ENCODE assay signal across 9 cellular contexts in the genomic region with DNA sequence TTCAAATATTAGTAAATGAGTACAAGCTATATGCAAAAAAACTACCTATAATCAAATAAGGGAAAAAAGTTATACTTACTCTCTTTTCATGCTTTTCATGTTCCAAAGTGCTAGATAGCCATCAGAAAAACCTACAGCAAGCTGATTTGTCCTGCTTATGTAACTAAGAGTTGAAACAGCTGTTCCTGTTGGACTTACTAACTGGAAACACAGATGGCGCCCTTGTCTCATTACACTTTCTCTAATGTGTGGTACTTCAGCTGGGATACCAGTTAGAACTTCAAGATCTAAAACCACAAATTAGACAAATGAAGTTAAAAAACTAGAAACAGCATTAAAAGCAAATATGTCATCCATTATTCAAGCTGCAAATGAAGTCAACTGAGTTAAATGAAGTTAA. TPM values are rescaled to one million over a fixed set of nuclear protein-coding genes. Genes with fewer than 3 reads are reported as not detected.
DNase-seq lines count a peak whose midpoint lies in the region; ATAC-seq and TF ChIP-seq lines count a peak whose summit lies in the region.
"Had no signal": no experiment of that assay in that cellular context is flagged by ENCODE, and none has a peak within 500 bp of the region (broad histone marks: within the 10 kb centered on the region; RNA-seq: fewer than 3 reads in every experiment).

No MANE protein-coding gene starts in this region.

- H3K36me3 ChIP-seq in SJCRH30 = peaks cover 70% of the 10 kb centered on the region

- H3K4me3 ChIP-seq in SJCRH30 = no peak overlapping the region
- H3K4me3 ChIP-seq in fibroblast of villous mesenchyme (ENCODE audit: low read depth, low read length) = no peak overlapping the region
- H3K4me3 ChIP-seq: BLaER1 had no signal

- no peaks in the 10 kb centered on the region for H3K9me3 ChIP-seq in SJCRH30 (replicated peaks)
- H3K9me3 ChIP-seq: BLaER1 had no signal

- TF ChIP-seq CTCF in fibroblast of villous mesenchyme (IDR thresholded peaks at IDR 0.05; ENCODE audit: insufficient read depth, low read depth, low read length) = peak; percentile 53

- H3K27me3 ChIP-seq in SJCRH30 = no peaks in the 10 kb centered on the region
- H3K27me3 ChIP-seq: BLaER1 had no signal

- DNase-seq in NCI-H1436 (lab: John Stamatoyannopoulos, UW) (peak; percentile 60), NCI-H1436 treated with DMSO at 0.1 percent for 48 hours (lab: John Stamatoyannopoulos, UW) (no peak), SJCRH30 (peak; percentile 23 to 62), fibroblast of villous mesenchyme (ENCODE audit: low read depth) (peak; percentile 81), pulmonary artery endothelial cell (ENCODE audit: low read depth, low spot score) (peak; percentile 43), DMS114 treated with DMSO at 0.1 percent for 48 hours (lab: John Stamatoyannopoulos, UW; ENCODE audit: unreplicated experiment) (no peak)

- H3K4me1 ChIP-seq in SJCRH30 = no peaks in the 10 kb centered on the region
- H3K4me1 ChIP-seq: BLaER1 had no signal

- ATAC-seq in HG03175 (IDR thresholded peaks at IDR 0.05; ENCODE audit: unreplicated experiment) (peak; percentile 67), HG03108 (IDR thresholded peaks at IDR 0.05; ENCODE audit: unreplicated experiment) (no peak)

- no peak overlapping the region for H3K27ac ChIP-seq in SJCRH30
- H3K27ac ChIP-seq: BLaER1 had no signal

RNA-seq across cellular contexts. Expression of a gene that starts 24.3 kb away (rescaled TPM):
- 49.2 and 58.2 TPM in 2 replicates for total RNA-seq in SJCRH30 (2014; rRNA removed; shearing (Covaris generic))
- 35.8 and 46.6 TPM in 2 replicates for total RNA-seq in fibroblast of villous mesenchyme
- 26.1 and 38.2 TPM in 2 replicates for total RNA-seq in pulmonary artery endothelial cell

Comparison
In these comparisons a context has a peak if more than half of its experiments do, and no peak if none do; other contexts are left out.
1. DNase-seq: peak in NCI-H1436 (single experiment), SJCRH30 (2 of 2), fibroblast of villous mesenchyme (single experiment) and pulmonary artery endothelial cell (single experiment); none in NCI-H1436 treated with DMSO at 0.1 percent for 48 hours (single experiment) and DMS114 treated with DMSO at 0.1 percent for 48 hours (single experiment).